Comparison of ENCODE assay signal across 1 cellular context in genomic region chr2:101546376-101547058, GRCh38.
TF ChIP-seq lines count a peak whose summit lies in the region.

No MANE protein-coding gene starts in this region.

TF ChIP-seq in GM23338, 12 proteins besides CTCF, POLR2A, EP300 and RAD21 (continued from another document):
- TF ChIP-seq REST (IDR thresholded peaks at IDR 0.05; ENCODE audit: unreplicated experiment) (no peak), EZH2phosphoT487 (IDR thresholded peaks at IDR 0.05; ENCODE audit: unreplicated experiment) (no peak), ETS1 (IDR thresholded peaks at IDR 0.05) (no peak)
